Comparison of ENCODE assay signal across 1 cellular context in the genomic region with DNA sequence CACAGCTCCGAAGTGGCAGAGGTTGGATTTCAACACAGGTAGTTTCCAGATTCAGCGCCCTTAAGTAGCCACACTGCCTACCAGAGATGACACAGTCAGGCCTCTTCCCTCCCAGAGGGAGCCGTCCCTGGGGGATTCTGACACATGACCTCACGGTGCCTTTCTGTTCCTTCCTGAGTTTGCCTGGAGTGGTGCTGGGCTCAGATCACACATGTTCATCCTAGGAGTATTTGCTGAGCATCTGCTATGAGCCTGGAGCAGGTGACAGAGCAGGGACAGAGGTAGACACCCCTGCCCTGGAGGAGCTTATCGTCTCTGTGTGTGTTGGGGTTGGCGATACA.
TF ChIP-seq lines count a peak whose summit lies in the region.

No MANE protein-coding gene starts in this region.

TF ChIP-seq in HCT116, 20 proteins besides CTCF, POLR2A, EP300 and RAD21 (continued from another document):
- no peak for TF ChIP-seq REST (IDR thresholded peaks at IDR 0.05; ENCODE audit: low read depth)
- no peak for TF ChIP-seq JUND (IDR thresholded peaks at IDR 0.05)
- no peak for TF ChIP-seq ZNF274 (IDR thresholded peaks at IDR 0.05; ENCODE audit: low read depth, low read length)
- TF ChIP-seq POLR2AphosphoS5 (IDR thresholded peaks at IDR 0.05; ENCODE audit: low read depth, low read length), result no peak
- TF ChIP-seq EGR1 (IDR thresholded peaks at IDR 0.05; ENCODE audit: low read depth), result no peak
- TF ChIP-seq SRF (IDR thresholded peaks at IDR 0.05; ENCODE audit: low read depth), result no peak
- TF ChIP-seq YY1 (IDR thresholded peaks at IDR 0.05; ENCODE audit: extremely low read depth, insufficient replicate concordance, low read depth, low read length), result no peak
- TF ChIP-seq, protein P1, sequence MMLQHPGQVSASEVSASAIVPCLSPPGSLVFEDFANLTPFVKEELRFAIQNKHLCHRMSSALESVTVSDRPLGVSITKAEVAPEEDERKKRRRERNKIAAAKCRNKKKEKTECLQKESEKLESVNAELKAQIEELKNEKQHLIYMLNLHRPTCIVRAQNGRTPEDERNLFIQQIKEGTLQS (IDR thresholded peaks at IDR 0.05), result no peak
- TF ChIP-seq CEBPB (IDR thresholded peaks at IDR 0.05; ENCODE audit: low read depth), result no peak
- TF ChIP-seq CBX3 (IDR thresholded peaks at IDR 0.05; ENCODE audit: low read depth), result no peak
- no peak for TF ChIP-seq EZH2 (IDR thresholded peaks at IDR 0.05)
- no peak for TF ChIP-seq SP1 (IDR thresholded peaks at IDR 0.05; ENCODE audit: low read depth)
- TF ChIP-seq, protein P2, sequence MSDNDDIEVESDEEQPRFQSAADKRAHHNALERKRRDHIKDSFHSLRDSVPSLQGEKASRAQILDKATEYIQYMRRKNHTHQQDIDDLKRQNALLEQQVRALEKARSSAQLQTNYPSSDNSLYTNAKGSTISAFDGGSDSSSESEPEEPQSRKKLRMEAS (IDR thresholded peaks at IDR 0.05), result no peak
TF ChIP-seq in HCT116: peak in this region for 0.
